Comparison of ENCODE assay signal across 26 cellular contexts in genomic region chr15:99604865-99605264, GRCh38. TPM values are rescaled to one million over a fixed set of nuclear protein-coding genes. Genes with fewer than 3 reads are reported as not detected.
A peak's percentile ranks its signal among the peaks of the same experiment; 100 is the strongest.
DNase-seq lines count a peak whose midpoint lies in the region; ATAC-seq and TF ChIP-seq lines count a peak whose summit lies in the region.
"Had no signal": no experiment of that assay in that cellular context is flagged by ENCODE, and none has a peak within 500 bp of the region (broad histone marks: within the 10 kb centered on the region; RNA-seq: fewer than 3 reads in every experiment).

No MANE protein-coding gene starts in this region.

- TF ChIP-seq CTCF in heart left ventricle (IDR thresholded peaks at IDR 0.05) (no peak), OCI-LY7 (conservative IDR thresholded peaks at IDR 0.05; ENCODE audit: low read length) (no peak), right atrium auricular region (IDR thresholded peaks at IDR 0.05) (no peak)

- H3K27me3 Mint-ChIP-seq in stimulated activated memory B cell treated with anti-CD40 and anti-IgM and Interleukin-4, amounts not matched to agents 10 μg/mL and 1 μg/mL and 100 μg/mL, for 72 hours, result no peaks in the 10 kb centered on the region
- H3K27me3 Mint-ChIP-seq: naive thymus-derived CD4-positive, alpha-beta T cell; T-cell had no signal

- H3K27me3 ChIP-seq in heart left ventricle (no peaks in the 10 kb centered on the region), right atrium auricular region (no peaks in the 10 kb centered on the region)
- H3K27me3 ChIP-seq: esophagus squamous epithelium, stomach had no signal

- peaks cover 0 to 77% (median 38%) of the 10 kb centered on the region in 12 donors for H3K4me1 ChIP-seq in heart left ventricle
- H3K4me1 ChIP-seq in OCI-LY7 (ENCODE audit: insufficient read depth, low read length, poor library complexity, severe bottlenecking), result peaks cover 11% of the 10 kb centered on the region
- H3K4me1 ChIP-seq in right atrium auricular region, result peaks cover 0 to 45% of the 10 kb centered on the region in 2 donors
- H3K4me1 ChIP-seq: parathyroid adenoma had no signal

- H3K27ac Mint-ChIP-seq in stimulated activated memory B cell treated with anti-CD40 and anti-IgM and Interleukin-4, amounts not matched to agents 10 μg/mL and 1 μg/mL and 100 μg/mL, for 72 hours, result peak overlapping the region; percentile 76
- H3K27ac Mint-ChIP-seq: T-cell had no signal

- POLR2A ChIA-PET in OCI-LY7 (lab: Charles Lee), result interaction anchor here (0.6 to 1.5 kb wide), 5 partner anchors 9 to 131 kb away, joined by 3 to 7 read pairs (median 3); no protein-coding TSS in a partner anchor

- BruUV-seq in OCI-LY7 (replicated peaks; lab: Mats Ljungman, UMichigan), result no TSS peak

- H3K36me3 Mint-ChIP-seq in stimulated activated memory B cell treated with anti-CD40 and anti-IgM and Interleukin-4, amounts not matched to agents 10 μg/mL and 1 μg/mL and 100 μg/mL, for 72 hours, result peaks cover 78% of the 10 kb centered on the region

- CTCF ChIA-PET in OCI-LY7 (lab: Charles Lee; ENCODE audit: unreplicated experiment), result no interaction called here

- no peaks in the 10 kb centered on the region for H3K9me2 ChIP-seq in OCI-LY7 (ENCODE audit: insufficient read depth, low read length)

- H3K4me3 Mint-ChIP-seq in stimulated activated memory B cell treated with anti-CD40 and anti-IgM and Interleukin-4, amounts not matched to agents 10 μg/mL and 1 μg/mL and 100 μg/mL, for 72 hours, result no peak overlapping the region
- H3K4me3 Mint-ChIP-seq: naive thymus-derived CD4-positive, alpha-beta T cell; T-cell had no signal

- H3K27ac ChIP-seq in heart left ventricle (no peak overlapping the region), OCI-LY7 (ENCODE audit: low read depth, low read length, poor library complexity, severe bottlenecking) (no peak overlapping the region), right atrium auricular region (peak overlapping the region; percentile 5 to 11)
- H3K27ac ChIP-seq: C4-2B, KMS-11, parathyroid adenoma, stomach had no signal

- H3K4me2 ChIP-seq in OCI-LY7 (ENCODE audit: low read length), result peak overlapping the region; percentile 35
- H3K4me2 ChIP-seq: KMS-11 had no signal

- intact Hi-C loops in Right ventricle myocardium superior (cut with DNase I) (no loop called here), heart left ventricle (cut with DNase I) (no loop called here), OCI-LY7 (cut with micrococcal nuclease; ENCODE audit: unreplicated experiment) (no loop called here)

- peaks cover 84% of the 10 kb centered on the region for H3K4me1 Mint-ChIP-seq in stimulated activated memory B cell treated with anti-CD40 and anti-IgM and Interleukin-4, amounts not matched to agents 10 μg/mL and 1 μg/mL and 100 μg/mL, for 72 hours

- H3K4me3 ChIP-seq in heart left ventricle (no peak overlapping the region), OCI-LY7 (ENCODE audit: low read depth, low read length, poor library complexity, severe bottlenecking) (no peak overlapping the region), right atrium auricular region (no peak overlapping the region)
- H3K4me3 ChIP-seq: esophagus squamous epithelium, lung, stomach had no signal

- ATAC-seq in Right ventricle myocardium superior (ENCODE audit: poor library complexity), result peak; percentile 17
- no peak for ATAC-seq in heart left ventricle
- no peak for ATAC-seq in stimulated activated memory B cell treated with anti-CD40 and anti-IgM and Interleukin-4, amounts not matched to agents 10 μg/mL and 1 μg/mL and 100 μg/mL, for 72 hours
- ATAC-seq: naive thymus-derived CD4-positive, alpha-beta T cell; T-cell had no signal

- TF ChIP-seq POLR2A in heart left ventricle (IDR thresholded peaks at IDR 0.05), result no peak

- DNase-seq in Right ventricle myocardium superior (no peak), heart left ventricle (no peak), OCI-LY7 (ENCODE audit: low spot score) (peak; percentile 27), right atrium auricular region (ENCODE audit: low spot score) (no peak), KG1 (lab: John Stamatoyannopoulos, UW) (no peak), foreskin melanocyte (no peak), NK-92 (lab: John Stamatoyannopoulos, UW; ENCODE audit: unreplicated experiment) (no peak)
- DNase-seq: activated CD4-positive, alpha-beta T cell treated with anti-CD3 and anti-CD28 coated beads, Interleukin-2, amount 50 U/mL, for 1 hour; activated CD8-positive, alpha-beta memory T cell treated with anti-CD3 and anti-CD28 coated beads, Interleukin-2, amount 50 U/mL, for 48 hours; activated effector memory CD4-positive, alpha-beta T cell treated with anti-CD3 and anti-CD28 coated beads, Interleukin-2, amount 50 U/mL, for 16 hours; DMS153; effector CD4-positive, alpha-beta T cell; esophagus squamous epithelium; naive thymus-derived CD4-positive, alpha-beta T cell; NCI-H1048; NCI-H2107; NCI-H524 treated with DMSO at 0.1 percent for 48 hours; SHP77 treated with DMSO at 0.1 percent for 48 hours; stimulated activated CD4-positive, alpha-beta T cell treated with anti-CD3 and anti-CD28 coated beads, Interleukin-2, amount 100 ng/mL, for 24 hours; stomach; T-cell had no signal

- H3K79me2 ChIP-seq in OCI-LY7 (ENCODE audit: insufficient read depth, low read depth, low read length), result peaks cover 50% of the 10 kb centered on the region

- no peaks in the 10 kb centered on the region for H4K20me1 ChIP-seq in OCI-LY7 (ENCODE audit: insufficient read depth, low read length)

- WGBS in heart left ventricle, 4 donors, result 51 to 65% (median 59%) methylated on average over 6 of the region's 6 CpGs

- H3K36me3 ChIP-seq in heart left ventricle (peaks cover 0 to 22% (median 9%) of the 10 kb centered on the region in 9 donors), OCI-LY7 (ENCODE audit: insufficient read depth, low read length) (peaks cover 30% of the 10 kb centered on the region), right atrium auricular region (peaks cover 10% of the 10 kb centered on the region)

- peaks cover 7% of the 10 kb centered on the region for H3K9me3 Mint-ChIP-seq in stimulated activated memory B cell treated with anti-CD40 and anti-IgM and Interleukin-4, amounts not matched to agents 10 μg/mL and 1 μg/mL and 100 μg/mL, for 72 hours

- H2AFZ ChIP-seq in OCI-LY7 (ENCODE audit: low read length), result no peak overlapping the region
- H2AFZ ChIP-seq: parathyroid adenoma had no signal

- H3K9me3 ChIP-seq in heart left ventricle, result peaks cover 0 to 11% (median 0%) of the 10 kb centered on the region in 12 donors
- peaks cover 9% of the 10 kb centered on the region; the same call in 1 of the 2 replicates for H3K9me3 ChIP-seq in OCI-LY7 (ENCODE audit: low read length)
- H3K9me3 ChIP-seq in right atrium auricular region, result no peaks in the 10 kb centered on the region
- H3K9me3 ChIP-seq: esophagus squamous epithelium, stomach had no signal

RNA-seq across cellular contexts. Expression of gene MEF2A, which starts 39.1 kb away (rescaled TPM):
- 137 TPM for total RNA-seq in Right ventricle myocardium superior
- total RNA-seq in heart left ventricle, result 100 to 1,000 TPM; 131 to 192 (median 160) TPM
- polyA plus RNA-seq in heart left ventricle, result 10 to 100 TPM; 53.4 to 54.2 TPM
- total RNA-seq in OCI-LY7 (2014; rRNA removed; shearing (Covaris generic)), result 27.3 and 28.0 TPM in 2 replicates
- 33.5 and 38.2 TPM in 2 replicates for total RNA-seq in OCI-LY7 (2022)
- 100 to 1,000 TPM; 175 to 245 TPM for total RNA-seq in right atrium auricular region

Comparison
In these comparisons a context has a peak if more than half of its experiments do, and no peak if none do; other contexts are left out.
1. H3K27ac ChIP-seq: peak in right atrium auricular region (2 of 2); none in heart left ventricle (0 of 12) and OCI-LY7 (single experiment).